In the genomic region with DNA sequence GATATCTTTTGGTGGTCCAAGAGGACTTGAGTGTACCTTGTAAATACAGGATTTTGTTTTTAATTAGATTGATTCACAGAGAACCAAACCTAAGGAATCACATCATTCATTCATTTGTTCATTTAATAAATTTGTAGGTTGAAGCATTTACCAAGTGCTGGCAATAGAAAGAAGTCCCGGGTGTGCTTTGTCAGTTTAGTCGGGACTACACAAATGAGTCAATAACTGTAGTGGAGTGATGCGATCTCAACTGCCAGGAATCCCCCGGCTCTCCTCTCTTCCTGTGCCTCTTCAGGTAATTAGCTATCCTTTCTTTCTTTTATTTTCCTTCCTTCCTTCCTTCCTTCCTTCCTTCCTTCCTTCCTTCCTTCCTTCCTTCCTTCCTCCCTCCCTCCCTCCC, we compare ENCODE assay signal across 13 cellular contexts.
"Had no signal": no experiment of that assay in that cellular context is flagged by ENCODE, and none has a peak within 500 bp of the region (broad histone marks: within the 10 kb centered on the region; RNA-seq: fewer than 3 reads in every experiment).

No MANE protein-coding gene starts in this region.

- DNase-seq: activated CD4-positive, alpha-beta T cell treated with anti-CD3 and anti-CD28 coated beads for 36 hours; activated gamma-delta T cell treated with Interleukin-2 at 50 U/mL for 16 hours; activated naive CD8-positive, alpha-beta T cell treated with anti-CD3 and anti-CD28 coated beads, Interleukin-2, amount 50 U/mL, for 24 hours; dorsolateral prefrontal cortex; left ventricle myocardium superior; stimulated activated CD4-positive, alpha-beta T cell treated with anti-CD3 and anti-CD28 coated beads, Interleukin-15, amount 100 ng/mL, for 24 hours; stimulated activated CD4-positive, alpha-beta T cell treated with anti-CD3 and anti-CD28 coated beads, Interleukin-4, amount 100 ng/mL, for 4 hours; stomach; T-helper 9 cell had no signal

- H3K9me3 ChIP-seq: ascending aorta, esophagus muscularis mucosa, pancreas, stomach, thoracic aorta had no signal

- H3K27me3 ChIP-seq: ascending aorta, dorsolateral prefrontal cortex, pancreas, stomach had no signal

- ATAC-seq: activated CD4-positive, alpha-beta T cell treated with anti-CD3 and anti-CD28 coated beads for 36 hours; activated naive CD8-positive, alpha-beta T cell treated with anti-CD3 and anti-CD28 coated beads, Interleukin-2, amount 50 U/mL, for 24 hours; left ventricle myocardium superior; pancreas had no signal

- H3K36me3 ChIP-seq: ascending aorta, esophagus muscularis mucosa, pancreas, stomach, thoracic aorta had no signal

- H3K9me3 Mint-ChIP-seq: activated naive CD8-positive, alpha-beta T cell treated with anti-CD3 and anti-CD28 coated beads, Interleukin-2, amount 50 U/mL, for 24 hours had no signal
